Comparison of ENCODE assay signal across 1 cellular context in genomic region chr1:31020007-31020790, GRCh38.
TF ChIP-seq lines count a peak whose summit lies in the region.

No MANE protein-coding gene starts in this region.

TF ChIP-seq in IMR-90, 13 proteins besides CTCF, POLR2A, EP300 and RAD21:
- TF ChIP-seq, protein P1, sequence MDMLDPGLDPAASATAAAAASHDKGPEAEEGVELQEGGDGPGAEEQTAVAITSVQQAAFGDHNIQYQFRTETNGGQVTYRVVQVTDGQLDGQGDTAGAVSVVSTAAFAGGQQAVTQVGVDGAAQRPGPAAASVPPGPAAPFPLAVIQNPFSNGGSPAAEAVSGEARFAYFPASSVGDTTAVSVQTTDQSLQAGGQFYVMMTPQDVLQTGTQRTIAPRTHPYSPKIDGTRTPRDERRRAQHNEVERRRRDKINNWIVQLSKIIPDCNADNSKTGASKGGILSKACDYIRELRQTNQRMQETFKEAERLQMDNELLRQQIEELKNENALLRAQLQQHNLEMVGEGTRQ (IDR thresholded peaks at IDR 0.05; ENCODE audit: low read depth, low read length): no peak
- no peak for TF ChIP-seq ELK1 (IDR thresholded peaks at IDR 0.05; ENCODE audit: borderline replicate concordance, low read depth, low read length)
